ENCODE assay signal across 8 cellular contexts in the genomic region with DNA sequence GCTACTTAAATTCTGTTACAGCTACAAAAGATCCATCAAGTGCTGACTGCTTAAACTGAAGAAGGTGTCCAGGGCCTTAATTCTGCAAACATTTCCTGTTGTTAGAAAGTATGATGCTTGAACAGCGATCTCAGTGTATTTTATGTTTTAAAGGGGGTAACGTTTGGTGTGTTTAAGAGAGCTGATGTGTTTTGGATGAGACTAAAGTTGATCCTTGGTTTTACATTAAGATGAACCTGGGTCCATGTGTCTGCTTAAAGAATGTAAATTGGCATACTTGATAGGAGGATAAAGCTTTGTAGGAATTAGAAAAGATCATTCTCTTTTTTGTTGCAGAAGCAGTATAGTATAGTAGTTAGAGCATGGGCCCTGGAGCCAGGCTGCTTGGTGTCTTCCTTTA. TPM values are rescaled to one million over a fixed set of nuclear protein-coding genes. Genes with fewer than 3 reads are reported as not detected.
DNase-seq lines count a peak whose midpoint lies in the region; TF ChIP-seq lines count a peak whose summit lies in the region.
"Had no signal": no experiment of that assay in that cellular context is flagged by ENCODE, and none has a peak within 500 bp of the region (broad histone marks: within the 10 kb centered on the region; RNA-seq: fewer than 3 reads in every experiment).

No MANE protein-coding gene starts in this region.

- H3K36me3 Mint-ChIP-seq in Caco-2 (ENCODE audit: insufficient read depth, unreplicated experiment) = peaks cover 39% of the 10 kb centered on the region

- TF ChIP-seq CTCF in Caco-2 (IDR thresholded peaks at IDR 0.05; ENCODE audit: insufficient read depth in 1 of 2, low read depth in 1 of 2, low read length in 1 of 2, severe bottlenecking in 1 of 2, unreplicated experiment in 1 of 2) = no peak
- TF ChIP-seq CTCF in Loucy (conservative IDR thresholded peaks at IDR 0.05; ENCODE audit: low read length) = no peak
- TF ChIP-seq CTCF in choroid plexus epithelial cell (conservative IDR thresholded peaks at IDR 0.05; ENCODE audit: low read depth, low read length) = no peak
- TF ChIP-seq CTCF in ovary (IDR thresholded peaks at IDR 0.05) = no peak

- peaks cover 39% of the 10 kb centered on the region for H3K4me1 Mint-ChIP-seq in Caco-2 (ENCODE audit: low read depth, unreplicated experiment)

- H3K36me3 ChIP-seq in Caco-2 (ENCODE audit: control insufficient read depth, insufficient read depth, low read length) (no peaks in the 10 kb centered on the region), Loucy (ENCODE audit: insufficient read depth, low read length) (no peaks in the 10 kb centered on the region), neuron (ENCODE audit: insufficient read depth, low read length) (no peaks in the 10 kb centered on the region), ovary (no peaks in the 10 kb centered on the region), H7 (replicated peaks; ENCODE audit: control insufficient read depth, insufficient read depth, low read length) (no peaks in the 10 kb centered on the region)

- peaks cover 67% of the 10 kb centered on the region for H3K79me2 ChIP-seq in Loucy (ENCODE audit: insufficient read depth, low read length)

- CTCF ChIA-PET in Caco-2 (lab: Charles Lee) = interaction anchor here (1.6 kb wide), 1 partner anchor 50 kb away, joined by 4 read pairs; no protein-coding TSS in a partner anchor

- no TSS peak for BruUV-seq in Caco-2 (replicated peaks; lab: Mats Ljungman, UMichigan)

- H3K4me3 ChIP-seq in Caco-2 (ENCODE audit: low read depth, low read length) = no peak overlapping the region
- H3K4me3 ChIP-seq in Loucy (ENCODE audit: low read length, poor library complexity, severe bottlenecking) = peak overlapping the region; percentile 81
- peak overlapping the region; percentile 89 for H3K4me3 ChIP-seq in choroid plexus epithelial cell (ENCODE audit: low read depth, low read length)
- H3K4me3 ChIP-seq in neuron (ENCODE audit: low read length) = peak overlapping the region; percentile 15
- H3K4me3 ChIP-seq in ovary = no peak overlapping the region
- no peak overlapping the region; the same call in 1 of the 2 replicates for H3K4me3 ChIP-seq in H7 (ENCODE audit: insufficient read depth, low read depth, low read length)

- TF ChIP-seq EP300 in ovary (IDR thresholded peaks at IDR 0.05) = no peak

- no peak overlapping the region for H2AFZ ChIP-seq in Loucy (ENCODE audit: low read length)
- no peak overlapping the region for H2AFZ ChIP-seq in neuron (ENCODE audit: low read depth, low read length)

- no peak overlapping the region for H3K27ac Mint-ChIP-seq in Caco-2 (ENCODE audit: unreplicated experiment)

- H3K9ac ChIP-seq in Loucy (ENCODE audit: low read depth, low read length, poor library complexity, severe bottlenecking) = peak overlapping the region; percentile 80

- H4K20me1 ChIP-seq in Loucy (ENCODE audit: insufficient read depth, low read length, poor library complexity, severe bottlenecking) = peaks cover 49% of the 10 kb centered on the region

- peaks cover 48% of the 10 kb centered on the region for H3K4me1 ChIP-seq in Caco-2
- H3K4me1 ChIP-seq in Loucy (ENCODE audit: insufficient read depth, low read length, poor library complexity, severe bottlenecking) = peaks cover 38% of the 10 kb centered on the region
- peaks cover 34% of the 10 kb centered on the region for H3K4me1 ChIP-seq in neuron (ENCODE audit: insufficient read depth, low read length)
- H3K4me1 ChIP-seq in ovary (ENCODE audit: insufficient read depth) = peaks cover 9% of the 10 kb centered on the region

- H3K9me3 ChIP-seq in Caco-2 (no peaks in the 10 kb centered on the region), Loucy (ENCODE audit: insufficient read depth, low read depth, low read length) (no peaks in the 10 kb centered on the region), neuron (ENCODE audit: low read length) (no peaks in the 10 kb centered on the region), ovary (no peaks in the 10 kb centered on the region)

- TF ChIP-seq POLR2A in ovary (IDR thresholded peaks at IDR 0.05) = no peak

- no peaks in the 10 kb centered on the region for H3K27me3 Mint-ChIP-seq in Caco-2 (ENCODE audit: insufficient read depth, unreplicated experiment)

- H3K9me2 ChIP-seq in Loucy (replicated peaks; ENCODE audit: low read depth, low read length) = no peaks in the 10 kb centered on the region

- POLR2A ChIA-PET in Caco-2 (lab: Charles Lee) = interaction anchor here (0.5 kb wide), 1 partner anchor 74 kb away, joined by 3 read pairs; no protein-coding TSS in a partner anchor

- DNase-seq in Caco-2 (no peak), choroid plexus epithelial cell (ENCODE audit: low read depth) (no peak), ovary (no peak), H7 (no peak), NCI-H69 (lab: John Stamatoyannopoulos, UW) (no peak)
- DNase-seq: KG1 had no signal

- peak overlapping the region; percentile 97 for H3K4me2 ChIP-seq in Loucy (ENCODE audit: low read depth, low read length, poor library complexity, severe bottlenecking)

- H3K27me3 ChIP-seq in Caco-2 (replicated peaks; ENCODE audit: control insufficient read depth, insufficient read depth, low read length) = no peaks in the 10 kb centered on the region
- H3K27me3 ChIP-seq in Loucy (ENCODE audit: insufficient read depth, low read length, poor library complexity, severe bottlenecking) = no peaks in the 10 kb centered on the region
- H3K27me3 ChIP-seq in neuron (ENCODE audit: insufficient read depth, low read length) = no peaks in the 10 kb centered on the region
- no peaks in the 10 kb centered on the region for H3K27me3 ChIP-seq in ovary
- peaks cover 40% of the 10 kb centered on the region for H3K27me3 ChIP-seq in H7 (ENCODE audit: control insufficient read depth, insufficient read depth, low read length)

- no peaks in the 10 kb centered on the region for H3K9me3 Mint-ChIP-seq in Caco-2 (ENCODE audit: unreplicated experiment)

- no peak overlapping the region for H3K27ac ChIP-seq in ovary

- intact Hi-C loops in Caco-2 (cut with micrococcal nuclease; ENCODE audit: unreplicated experiment) (no loop called here), ovary (cut with DNase I) (no loop called here)

- WGBS in ovary, 3 donors = 82 to 87% (median 83%) methylated on average over 2 of the region's 2 CpGs

- H3K4me3 Mint-ChIP-seq in Caco-2 (ENCODE audit: unreplicated experiment) = peak overlapping the region; percentile 11

- H3F3A ChIP-seq in Loucy (ENCODE audit: low read depth) = no peaks in the 10 kb centered on the region

RNA-seq across cellular contexts. Expression of gene IER5, which starts 3.6 kb away (rescaled TPM):
- total RNA-seq in Caco-2 (2022) (8.6 and 9.4 TPM in 2 replicates), ovary (10 to 100 TPM in 1 of 7 donors, 1 to 10 TPM in 6; 2.7 to 43.4 (median 6.8) TPM)
- polyA plus RNA-seq in ovary = 1 to 10 TPM; 2.5 to 5.7 TPM
- 18.0 and 18.8 TPM in 2 replicates for total RNA-seq in H7 (2014; rRNA removed; shearing (Covaris generic))

RNA-seq across cellular contexts. Expression of gene MR1, which starts 58.3 kb away (rescaled TPM):
- total RNA-seq in Caco-2 (2022) = 2.4 and 2.5 TPM in 2 replicates
- total RNA-seq in ovary = 10 to 100 TPM in 6 of 7 donors, 1 to 10 TPM in 1; 7.4 to 21.5 (median 15.5) TPM
- 10 to 100 TPM in 1 of 2 donors, 1 to 10 TPM in 1; 6.9 to 53.6 TPM for polyA plus RNA-seq in ovary
- 0.44 TPM in 1 of 2 replicates, not detected in the other for total RNA-seq in H7 (2014; rRNA removed; shearing (Covaris generic))

Comparison
In these comparisons a context has a peak if more than half of its experiments do, and no peak if none do; other contexts are left out.
1. H3K4me3 ChIP-seq: peak in Loucy (single experiment), choroid plexus epithelial cell (single experiment) and neuron (single experiment); none in Caco-2 (single experiment), ovary (single experiment) and H7 (single experiment).